ENCODE assay signal across 12 cellular contexts in genomic region chr11:17719940-17720795, GRCh38. TPM values are rescaled to one million over a fixed set of nuclear protein-coding genes. Genes with fewer than 3 reads are reported as not detected.
A peak's percentile ranks its signal among the peaks of the same experiment; 100 is the strongest.
DNase-seq lines count a peak whose midpoint lies in the region; ATAC-seq, FAIRE-seq and TF ChIP-seq lines count a peak whose summit lies in the region.
"Had no signal": no experiment of that assay in that cellular context is flagged by ENCODE, and none has a peak within 500 bp of the region (broad histone marks: within the 10 kb centered on the region; RNA-seq: fewer than 3 reads in every experiment).

No MANE protein-coding gene starts in this region.

- no peaks in the 10 kb centered on the region for H4K20me1 ChIP-seq in mammary epithelial cell (ENCODE audit: insufficient read depth, low read length)
- peaks cover 5% of the 10 kb centered on the region for H4K20me1 ChIP-seq in astrocyte (ENCODE audit: insufficient read depth, low read length)

- CTCF ChIA-PET in mammary epithelial cell (lab: Charles Lee; ENCODE audit: low non-redundant PET): no interaction called here
- CTCF ChIA-PET in MCF 10A (lab: Yijun Ruan, JAX): interaction anchor here (0.6 to 2.9 kb wide), 3 partner anchors 11 to 258 kb away, joined by 3 to 19 read pairs (median 7); no protein-coding TSS in a partner anchor

- no peak overlapping the region for H3K4me2 ChIP-seq in mammary epithelial cell (ENCODE audit: insufficient read depth, low read depth, low read length)
- H3K4me2 ChIP-seq in astrocyte (ENCODE audit: low read length): peak overlapping the region; percentile 39

- H2AFZ ChIP-seq in mammary epithelial cell (ENCODE audit: low read depth, low read length): no peak overlapping the region
- H2AFZ ChIP-seq in astrocyte (ENCODE audit: low read depth, low read length): no peak overlapping the region

- WGBS in mammary epithelial cell (ENCODE audit: low coverage, missing lambda C conversion rate): 10% methylated on average over 4 of the region's 84 CpGs

- no peak overlapping the region for H3K4me3 ChIP-seq in mammary epithelial cell (replicated peaks in 1 of 3; ENCODE audit: insufficient read depth in 1 of 3, low read depth in 2 of 3, low read length in 3 of 3)
- H3K4me3 ChIP-seq in astrocyte (ENCODE audit: insufficient read depth, low read depth, low read length): no peak overlapping the region
- peak overlapping the region; percentile 25 for H3K4me3 ChIP-seq in iPS-18a (ENCODE audit: low read length)

- POLR2A ChIA-PET in MCF 10A (lab: Yijun Ruan, JAX): no interaction called here

- H3K27ac Mint-ChIP-seq in MCF 10A (ENCODE audit: low read depth, unreplicated experiment) (no peak overlapping the region), astrocyte (ENCODE audit: unreplicated experiment) (no peak overlapping the region), type B pancreatic cell (no peak overlapping the region)
- H3K27ac Mint-ChIP-seq: activated naive CD8-positive, alpha-beta T cell treated with anti-CD3 and anti-CD28 coated beads, Interleukin-2, amount 50 U/mL, for 24 hours; CD4-positive, CD25-positive, alpha-beta regulatory T cell had no signal

- H3K4me3 Mint-ChIP-seq in MCF 10A (ENCODE audit: unreplicated experiment): no peak overlapping the region
- H3K4me3 Mint-ChIP-seq in astrocyte (ENCODE audit: unreplicated experiment): no peak overlapping the region
- H3K4me3 Mint-ChIP-seq in type B pancreatic cell: peak overlapping the region; percentile 22
- H3K4me3 Mint-ChIP-seq: activated naive CD8-positive, alpha-beta T cell treated with anti-CD3 and anti-CD28 coated beads, Interleukin-2, amount 50 U/mL, for 24 hours; CD4-positive, CD25-positive, alpha-beta regulatory T cell had no signal

- H3K36me3 ChIP-seq in mammary epithelial cell (ENCODE audit: insufficient read depth, low read length): no peaks in the 10 kb centered on the region
- no peaks in the 10 kb centered on the region for H3K36me3 ChIP-seq in astrocyte (ENCODE audit: insufficient read depth, low read length)
- no peaks in the 10 kb centered on the region for H3K36me3 ChIP-seq in iPS-18a (ENCODE audit: control insufficient read depth, low read depth, low read length)

- no peaks in the 10 kb centered on the region for H3K9me3 ChIP-seq in mammary epithelial cell (replicated peaks; ENCODE audit: insufficient read depth, low read length)
- no peaks in the 10 kb centered on the region for H3K9me3 ChIP-seq in astrocyte (ENCODE audit: insufficient read depth, low read depth, low read length)
- no peaks in the 10 kb centered on the region for H3K9me3 ChIP-seq in iPS-18a (ENCODE audit: control insufficient read depth, low read depth, low read length)

- H3K79me2 ChIP-seq in mammary epithelial cell (ENCODE audit: insufficient read depth, low read length) (no peaks in the 10 kb centered on the region), astrocyte (ENCODE audit: insufficient read depth, low read length) (no peaks in the 10 kb centered on the region)

- no peak for FAIRE-seq in astrocyte (lab: Jason Lieb, UNC)
- FAIRE-seq: H54 had no signal

- H3K9me3 Mint-ChIP-seq in MCF 10A (ENCODE audit: unreplicated experiment) (no peaks in the 10 kb centered on the region), astrocyte (ENCODE audit: unreplicated experiment) (peaks cover 2% of the 10 kb centered on the region), type B pancreatic cell (no peaks in the 10 kb centered on the region)
- H3K9me3 Mint-ChIP-seq: activated naive CD8-positive, alpha-beta T cell treated with anti-CD3 and anti-CD28 coated beads, Interleukin-2, amount 50 U/mL, for 24 hours had no signal

- H3K27me3 ChIP-seq in mammary epithelial cell (ENCODE audit: insufficient read depth, low read length) (peaks cover 42% of the 10 kb centered on the region), astrocyte (ENCODE audit: insufficient read depth, low read length) (peaks cover 85% of the 10 kb centered on the region), iPS-18a (ENCODE audit: control insufficient read depth, insufficient read depth, low read length) (peaks cover 96% of the 10 kb centered on the region)

- no peak for DNase-seq in mammary epithelial cell
- DNase-seq in MCF 10A (ENCODE audit: unreplicated experiment): no peak
- DNase-seq in astrocyte (ENCODE audit: low read depth): peak; percentile 19
- no peak for DNase-seq in type B pancreatic cell (ENCODE audit: extremely low spot score, unreplicated experiment)
- DNase-seq: activated naive CD8-positive, alpha-beta T cell treated with anti-CD3 and anti-CD28 coated beads, Interleukin-2, amount 50 U/mL, for 24 hours; CD4-positive, CD25-positive, alpha-beta regulatory T cell; NK-92 treated with Interleukin-12 subunit alpha and Interleukin-12 subunit beta, amount 100 ng/mL, for 24 hours had no signal

- ATAC-seq in GM19328 (IDR thresholded peaks at IDR 0.05; ENCODE audit: unreplicated experiment) (no peak), GM21360 (IDR thresholded peaks at IDR 0.05; ENCODE audit: unreplicated experiment) (no peak), HG02759 (IDR thresholded peaks at IDR 0.05; ENCODE audit: unreplicated experiment) (no peak)
- ATAC-seq: activated naive CD8-positive, alpha-beta T cell treated with anti-CD3 and anti-CD28 coated beads, Interleukin-2, amount 50 U/mL, for 24 hours had no signal

- TF ChIP-seq CTCF in mammary epithelial cell (conservative IDR thresholded peaks at IDR 0.05 in 1 of 2, IDR thresholded peaks at IDR 0.05 in 1 of 2; ENCODE audit: extremely low read depth in 1 of 2, insufficient read depth in 1 of 2, low read depth in 1 of 2, low read length in 2 of 2) (peak; percentile 0 to 8), MCF 10A (IDR thresholded peaks at IDR 0.05; ENCODE audit: unreplicated experiment) (no peak), astrocyte (IDR thresholded peaks at IDR 0.05; ENCODE audit: insufficient read depth, low read depth, low read length) (no peak), type B pancreatic cell (conservative IDR thresholded peaks at IDR 0.05) (peak; percentile 56)

- no TSS peak for BruUV-seq in mammary epithelial cell (replicated peaks; lab: Mats Ljungman, UMichigan)
- no TSS peak for BruUV-seq in MCF 10A (replicated peaks; lab: Mats Ljungman, UMichigan)

- H3K4me1 Mint-ChIP-seq in MCF 10A (ENCODE audit: insufficient read depth, unreplicated experiment): no peaks in the 10 kb centered on the region
- no peaks in the 10 kb centered on the region for H3K4me1 Mint-ChIP-seq in astrocyte (ENCODE audit: low read depth, unreplicated experiment)
- no peaks in the 10 kb centered on the region for H3K4me1 Mint-ChIP-seq in type B pancreatic cell (ENCODE audit: unreplicated experiment)
- H3K4me1 Mint-ChIP-seq: activated naive CD8-positive, alpha-beta T cell treated with anti-CD3 and anti-CD28 coated beads, Interleukin-2, amount 50 U/mL, for 24 hours; CD4-positive, CD25-positive, alpha-beta regulatory T cell had no signal

- in situ Hi-C loops in mammary epithelial cell (cut with MboI; ENCODE audit: low sequenced_read_pairs in 2 of 2): loop anchor here in 1 of 2 donors (5.0 to 10.0 kb wide), 2 partner anchors 123 to 255 kb away; no protein-coding TSS in a partner anchor

- dilution Hi-C loops in mammary epithelial cell (cut with HindIII; ENCODE audit: low sequenced_read_pairs): loop anchor here (5.0 kb wide), 2 partner anchors 53 to 98 kb away; no protein-coding TSS in a partner anchor

- intact Hi-C loops in mammary epithelial cell (cut with micrococcal nuclease): no loop called here
- intact Hi-C loops in MCF 10A (cut with micrococcal nuclease): no loop called here

- H3K36me3 Mint-ChIP-seq in MCF 10A (ENCODE audit: insufficient read depth, unreplicated experiment) (no peaks in the 10 kb centered on the region), astrocyte (ENCODE audit: low read depth, unreplicated experiment) (no peaks in the 10 kb centered on the region), type B pancreatic cell (no peaks in the 10 kb centered on the region)
- H3K36me3 Mint-ChIP-seq: CD4-positive, CD25-positive, alpha-beta regulatory T cell had no signal

- H3K27me3 Mint-ChIP-seq in MCF 10A (ENCODE audit: insufficient read depth, unreplicated experiment): peaks cover 27% of the 10 kb centered on the region
- peaks cover 46% of the 10 kb centered on the region for H3K27me3 Mint-ChIP-seq in astrocyte (ENCODE audit: low read depth, unreplicated experiment)
- peaks cover 49% of the 10 kb centered on the region for H3K27me3 Mint-ChIP-seq in type B pancreatic cell

- H3K4me1 ChIP-seq in mammary epithelial cell (ENCODE audit: insufficient read depth, low read length) (no peaks in the 10 kb centered on the region), astrocyte (ENCODE audit: insufficient read depth, low read length) (no peaks in the 10 kb centered on the region), iPS-18a (ENCODE audit: control insufficient read depth, low read depth, low read length) (peaks cover 4% of the 10 kb centered on the region)

- H3K9ac ChIP-seq in mammary epithelial cell (ENCODE audit: insufficient read depth, low read length) (no peak overlapping the region), astrocyte (ENCODE audit: low read length) (no peak overlapping the region), iPS-18a (ENCODE audit: low read length) (no peak overlapping the region)

- H3K27ac ChIP-seq in mammary epithelial cell (ENCODE audit: insufficient read depth, low read depth, low read length): no peak overlapping the region
- no peak overlapping the region for H3K27ac ChIP-seq in astrocyte (ENCODE audit: low read depth, low read length)
- no peak overlapping the region for H3K27ac ChIP-seq in iPS-18a (ENCODE audit: low read length)

RNA-seq across cellular contexts. Expression of gene MYOD1, which starts 0.8 kb away (rescaled TPM):
- total RNA-seq in mammary epithelial cell (not detected), MCF 10A (2022) (not detected in 2 replicates), astrocyte (not detected in 2 replicates), type B pancreatic cell (ENCODE audit: low replicate concordance) (3.6 TPM in 1 of 2 replicates, not detected in the other)
- not detected for polyA plus RNA-seq in mammary epithelial cell
- polyA minus RNA-seq in mammary epithelial cell: not detected
- total RNA-seq: CD4-positive, CD25-positive, alpha-beta regulatory T cell had no signal
- polyA plus RNA-seq: CD4-positive, CD25-positive, alpha-beta regulatory T cell had no signal

RNA-seq across cellular contexts. Expression of gene KCNC1, which starts 14.4 kb away (rescaled TPM):
- total RNA-seq in mammary epithelial cell (not detected), MCF 10A (2022) (not detected in 2 replicates), astrocyte (0.05 and 0.12 TPM in 2 replicates), type B pancreatic cell (ENCODE audit: low replicate concordance) (1.8 and 2.8 TPM in 2 replicates)
- not detected for polyA plus RNA-seq in mammary epithelial cell
- not detected for polyA minus RNA-seq in mammary epithelial cell
- total RNA-seq: CD4-positive, CD25-positive, alpha-beta regulatory T cell had no signal

Comparison
In these comparisons a context has a peak if more than half of its experiments do, and no peak if none do; other contexts are left out.
1. CTCF ChIP-seq: peak in mammary epithelial cell (2 of 2) and type B pancreatic cell (single experiment); none in MCF 10A (single experiment) and astrocyte (single experiment).